ENCODE assay signal across 6 cellular contexts in the genomic region with DNA sequence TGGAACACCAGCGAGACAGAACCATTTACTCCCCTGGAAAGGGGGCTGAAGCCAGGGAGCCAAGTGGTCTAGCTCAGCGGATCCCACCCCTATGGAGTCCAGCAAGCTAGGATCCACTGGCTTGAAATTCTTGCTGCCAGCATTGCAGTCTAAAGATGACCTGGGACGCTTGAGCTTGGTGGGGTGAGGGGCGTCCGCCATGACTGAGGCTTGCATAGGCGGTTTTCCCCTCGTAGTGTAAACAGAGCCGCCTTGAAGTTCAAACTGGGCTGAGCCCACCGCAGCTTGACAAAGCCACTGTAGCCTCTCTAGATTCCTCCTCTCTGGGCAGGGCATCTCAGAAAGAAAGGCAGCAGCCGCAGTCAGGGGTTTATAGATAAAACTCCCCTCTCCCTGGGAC.
DNase-seq lines count a peak whose midpoint lies in the region; FAIRE-seq and TF ChIP-seq lines count a peak whose summit lies in the region.
"Not testable (repeated sequence)": the region's sequence is repeated elsewhere in the genome, so short reads cannot be mapped to it uniquely, and the experiment has no call there.

No MANE protein-coding gene starts in this region.

- H3K9me3 ChIP-seq in kidney (ENCODE audit: control insufficient read depth in 1 of 2, low read length in 2 of 2) = not testable (repeated sequence)
- peaks cover 0 to 16% (median 3%) of the 10 kb centered on the region in 8 donors for H3K9me3 ChIP-seq in spleen

- not testable (repeated sequence) for H3K9ac ChIP-seq in kidney (ENCODE audit: low read length in 2 of 2)

- H3K27ac Mint-ChIP-seq in chondrocyte (ENCODE audit: unreplicated experiment) = not testable (repeated sequence)

- not testable (repeated sequence) for H3K27ac ChIP-seq in kidney (ENCODE audit: low read depth in 2 of 2, low read length in 2 of 2); spleen

- TF ChIP-seq POLR2A in spleen (IDR thresholded peaks at IDR 0.05) = not testable (repeated sequence)

- H3K9me3 Mint-ChIP-seq in chondrocyte (ENCODE audit: low read depth) = peaks cover 26% of the 10 kb centered on the region

- not testable (repeated sequence) for TF ChIP-seq CTCF in bronchial epithelial cell (IDR thresholded peaks at IDR 0.05; ENCODE audit: insufficient read depth, low read length, severe bottlenecking); chondrocyte (IDR thresholded peaks at IDR 0.05); kidney (IDR thresholded peaks at IDR 0.05; ENCODE audit: borderline replicate concordance, extremely low read depth, insufficient read depth); spleen (IDR thresholded peaks at IDR 0.05 in 8 of 11, conservative IDR thresholded peaks at IDR 0.05 in 3 of 11)

- not testable (repeated sequence) for H3K27me3 Mint-ChIP-seq in chondrocyte (ENCODE audit: low read depth)

- not testable (repeated sequence) for H3K4me3 Mint-ChIP-seq in chondrocyte (ENCODE audit: unreplicated experiment)

- not testable (repeated sequence) for H3K4me3 ChIP-seq in bronchial epithelial cell (ENCODE audit: low read depth, low read length); kidney (ENCODE audit: low read length in 2 of 2); spleen

- DNase-seq in bronchial epithelial cell (ENCODE audit: low read depth) = not testable (repeated sequence)
- DNase-seq in chondrocyte (ENCODE audit: low spot score) = peak; percentile 46
- peak; percentile 60 for DNase-seq in cardiac septum (ENCODE audit: low spot score)
- DNase-seq in kidney = peak; percentile 49
- DNase-seq in posterior vena cava (ENCODE audit: low spot score) = peak; percentile 67
- peak; percentile 51 for DNase-seq in spleen

- H3K36me3 ChIP-seq in bronchial epithelial cell (ENCODE audit: control insufficient read depth, insufficient read depth, low read length); kidney (ENCODE audit: control insufficient read depth in 1 of 2, insufficient read depth in 2 of 2, low read length in 2 of 2); spleen: not testable (repeated sequence)

- not testable (repeated sequence) for H3K4me1 ChIP-seq in kidney (ENCODE audit: control insufficient read depth in 1 of 2, insufficient read depth in 1 of 2, low read depth in 1 of 2, low read length in 2 of 2); spleen

- peak; percentile 72 for FAIRE-seq in bronchial epithelial cell (lab: Jason Lieb, UNC)
- FAIRE-seq in kidney (lab: Jason Lieb, UNC) = not testable (repeated sequence)

- not testable (repeated sequence) for H3K36me3 Mint-ChIP-seq in chondrocyte (ENCODE audit: low read depth)

- not testable (repeated sequence) for H3K27me3 ChIP-seq in bronchial epithelial cell (ENCODE audit: control insufficient read depth, insufficient read depth, low read length)
- peaks cover 0 to 12% (median 0%) of the 10 kb centered on the region in 7 donors for H3K27me3 ChIP-seq in spleen (replicated peaks in 1 of 7)

- WGBS in spleen, 5 donors = 85 to 100% (median 91%) methylated on average over 2 to 10 of the region's 10 CpGs

- intact Hi-C loops in cardiac septum (cut with DNase I); kidney (cut with DNase I); posterior vena cava (cut with DNase I); spleen (cut with DNase I; ENCODE audit: low total_unique reads): not testable (repeated sequence)

- not testable (repeated sequence) for H3K4me1 Mint-ChIP-seq in chondrocyte (ENCODE audit: low read depth)
